In genomic region chr3:125150525-125151436, GRCh38 we compare ENCODE assay signal across 1 cellular context.
TF ChIP-seq lines count a peak whose summit lies in the region.

No MANE protein-coding gene starts in this region.

TF ChIP-seq in liver, 16 proteins besides CTCF, POLR2A, EP300 and RAD21 (continued from another document):
- TF ChIP-seq TAF1 (conservative IDR thresholded peaks at IDR 0.05) (no peak), HNF4G (IDR thresholded peaks at IDR 0.05) (no peak), REST (IDR thresholded peaks at IDR 0.05) (no peak), MAX (IDR thresholded peaks at IDR 0.05) (no peak), HNF4A (conservative IDR thresholded peaks at IDR 0.05) (no peak)
